Comparison of ENCODE assay signal across 13 cellular contexts in genomic region chr2:19851116-19851515, GRCh38. TPM values are rescaled to one million over a fixed set of nuclear protein-coding genes. Genes with fewer than 3 reads are reported as not detected.
DNase-seq lines count a peak whose midpoint lies in the region; FAIRE-seq and TF ChIP-seq lines count a peak whose summit lies in the region.
"Had no signal": no experiment of that assay in that cellular context is flagged by ENCODE, and none has a peak within 500 bp of the region (broad histone marks: within the 10 kb centered on the region; RNA-seq: fewer than 3 reads in every experiment).

No MANE protein-coding gene starts in this region.

- H3K79me1 ChIP-seq in H1 (ENCODE audit: low read depth, low read length) (no peaks in the 10 kb centered on the region), trophoblast cell (ENCODE audit: low read length) (no peaks in the 10 kb centered on the region)

- H2BK15ac ChIP-seq in H1 (ENCODE audit: low read length), result no peak overlapping the region

- H3K79me2 ChIP-seq in H1 (ENCODE audit: control insufficient read depth in 1 of 2, insufficient read depth in 2 of 2, low read length in 2 of 2) (no peaks in the 10 kb centered on the region), trophoblast cell (ENCODE audit: control insufficient read depth, insufficient read depth, low read length, poor library complexity) (no peaks in the 10 kb centered on the region)

- H3K18ac ChIP-seq in H1 (ENCODE audit: extremely low read depth, low read length) (peak overlapping the region; percentile 83; the same call in 1 of the 2 replicates), trophoblast cell (ENCODE audit: low read length) (no peak overlapping the region)

- H3K56ac ChIP-seq in H1 (replicated peaks; ENCODE audit: insufficient read length, low read depth, low read length), result no peak overlapping the region

- H2BK12ac ChIP-seq in H1 (ENCODE audit: low read depth, low read length) (no peak overlapping the region; the same call in 1 of the 2 replicates), trophoblast cell (ENCODE audit: low read length) (no peak overlapping the region)

- no peaks in the 10 kb centered on the region for H3K23me2 ChIP-seq in H1 (ENCODE audit: low read depth, low read length)

- H2BK20ac ChIP-seq in H1 (ENCODE audit: low read length), result peak overlapping the region; percentile 98; the same call in 1 of the 2 replicates

- H2AFZ ChIP-seq in H1 (ENCODE audit: low read length), result peak overlapping the region; percentile 87; the same call in 1 of the 2 replicates
- H2AFZ ChIP-seq in trophoblast cell (ENCODE audit: insufficient read depth, low read length, poor library complexity), result no peak overlapping the region

- H3K4me1 ChIP-seq in H1 (replicated peaks in 1 of 4; ENCODE audit: control insufficient read depth in 3 of 4, insufficient read depth in 4 of 4, low read length in 3 of 4) (peaks cover 0 to 4% (median 2%) of the 10 kb centered on the region in 4 experiments; a peak in 4 of 7 replicates), trophoblast cell (ENCODE audit: control insufficient read depth in 1 of 2, insufficient read depth in 2 of 2, low read length in 2 of 2) (peaks cover 0 to 5% of the 10 kb centered on the region in 2 experiments)

- H3K9me3 ChIP-seq in H1 (ENCODE audit: insufficient read depth in 2 of 2, low read depth in 1 of 2, low read length in 1 of 2) (no peaks in the 10 kb centered on the region), trophoblast cell (ENCODE audit: insufficient read depth, low read depth, low read length) (no peaks in the 10 kb centered on the region)

- H3K14ac ChIP-seq in H1 (ENCODE audit: insufficient read length) (no peak overlapping the region), trophoblast cell (ENCODE audit: low read length) (no peak overlapping the region)

- DNase-seq in GM12865 (ENCODE audit: low read depth), result no peak
- DNase-seq in M059J (ENCODE audit: low read depth), result peak; percentile 15
- peak in 1 of 2 experiments; percentile 56 for DNase-seq in H1 (ENCODE audit: low read depth in 1 of 2, low spot score in 2 of 2)
- DNase-seq in trophoblast cell, result peak; percentile 10 to 33
- no peak for DNase-seq in GOT3 (lab: John Stamatoyannopoulos, UW)
- DNase-seq in ureter (ENCODE audit: low spot score), result no peak
- DNase-seq in H4 (ENCODE audit: low spot score), result no peak
- DNase-seq: natural killer cell, NCI-H1694, T-helper 9 cell had no signal

- H3K27me3 ChIP-seq in H1 (replicated peaks in 1 of 4; ENCODE audit: control insufficient read depth in 3 of 4, extremely low read depth in 1 of 4, insufficient read depth in 3 of 4, low read length in 3 of 4), result no peaks in the 10 kb centered on the region; a peak in 1 of 7 replicates
- no peaks in the 10 kb centered on the region for H3K27me3 ChIP-seq in trophoblast cell (ENCODE audit: insufficient read depth, low read length)

- H4K20me1 ChIP-seq in H1 (replicated peaks in 1 of 2; ENCODE audit: control insufficient read depth in 1 of 2, insufficient read depth in 2 of 2, low read length in 2 of 2), result no peaks in the 10 kb centered on the region

- H4K91ac ChIP-seq in H1 (replicated peaks; ENCODE audit: insufficient read length, low read length), result peak overlapping the region; percentile 50
- H4K91ac ChIP-seq in trophoblast cell (ENCODE audit: low read depth, low read length), result peak overlapping the region; percentile 1

- H2AK5ac ChIP-seq in H1 (ENCODE audit: low read depth, low read length) (no peak overlapping the region), trophoblast cell (ENCODE audit: low read length) (no peak overlapping the region)

- TF ChIP-seq CTCF in GM12865 (IDR thresholded peaks at IDR 0.05; ENCODE audit: insufficient read depth, low read depth, low read length, missing control alignments) (peak; percentile 12), H1 (IDR thresholded peaks at IDR 0.05; ENCODE audit: control extremely low read depth in 1 of 3, insufficient read depth in 1 of 3, low read depth in 1 of 3, low read length in 3 of 3) (peak; percentile 57 to 76 (median 63))

- H2BK120ac ChIP-seq in H1 (replicated peaks; ENCODE audit: low read depth, low read length), result no peak overlapping the region
- H2BK120ac ChIP-seq in trophoblast cell (ENCODE audit: insufficient read depth, low read length, poor library complexity), result no peak overlapping the region

- H2BK5ac ChIP-seq in H1 (ENCODE audit: low read depth, low read length) (peak overlapping the region; percentile 74; the same call in 1 of the 2 replicates), trophoblast cell (ENCODE audit: low read depth, low read length, poor library complexity) (no peak overlapping the region)

- H3K4ac ChIP-seq in H1 (replicated peaks; ENCODE audit: insufficient read length, low read depth, low read length) (peak overlapping the region; percentile 30), trophoblast cell (ENCODE audit: low read depth, low read length) (no peak overlapping the region)

- no peak for TF ChIP-seq POLR2A in H1 (IDR thresholded peaks at IDR 0.05; ENCODE audit: control extremely low read depth in 1 of 2, low read depth in 2 of 2, low read length in 2 of 2)

- no peak for TF ChIP-seq EP300 in H1 (IDR thresholded peaks at IDR 0.05; ENCODE audit: borderline replicate concordance in 1 of 2, low read depth in 2 of 2, low read length in 2 of 2)

- H3K23ac ChIP-seq in H1 (ENCODE audit: insufficient read length) (no peak overlapping the region), trophoblast cell (ENCODE audit: low read length) (no peak overlapping the region)

- CTCF ChIA-PET in H1 (lab: Charles Lee; ENCODE audit: partially characterized antibody), result interaction anchor here (0.7 to 1.8 kb wide), 16 partner anchors 12 to 622 kb away, joined by 3 to 6 read pairs (median 4); no protein-coding TSS in a partner anchor

- H3K4me3 ChIP-seq in GM12865 (ENCODE audit: low read depth, low read length) (no peak overlapping the region), H1 (ENCODE audit: extremely low read depth in 1 of 4, insufficient read depth in 2 of 4, low read depth in 3 of 4, low read length in 4 of 4) (no peak overlapping the region), trophoblast cell (ENCODE audit: low read depth, low read length) (no peak overlapping the region)

- H3K27ac ChIP-seq in H1 (ENCODE audit: low read depth, low read length) (no peak overlapping the region), trophoblast cell (ENCODE audit: low read depth, low read length) (no peak overlapping the region)
- H3K27ac ChIP-seq: epithelial cell of prostate had no signal

- TF ChIP-seq RAD21 in H1 (IDR thresholded peaks at IDR 0.05 in 1 of 2, conservative IDR thresholded peaks at IDR 0.05 in 1 of 2; ENCODE audit: low read depth in 2 of 2, low read length in 2 of 2), result peak; percentile 40 to 53; a peak in 3 of 4 replicates

- H3K9ac ChIP-seq in H1 (replicated peaks in 1 of 4; ENCODE audit: extremely low read depth in 1 of 4, low read depth in 3 of 4, low read length in 3 of 4) (no peak overlapping the region), trophoblast cell (ENCODE audit: low read length) (no peak overlapping the region)

- 87% methylated on average over 5 of the region's 5 CpGs; no CpG with 5 or more reads in 1 of the 2 experiments for WGBS in H1 (ENCODE audit: extremely low coverage in 1 of 2, insufficient coverage in 1 of 2, insufficient read length in 1 of 2, insufficient replicate concordance in 2 of 2, low coverage in 1 of 2, low lambda C conversion rate in 2 of 2, missing lambda C conversion rate in 1 of 2), 2 experiments
- WGBS in trophoblast cell (ENCODE audit: extremely low coverage, insufficient coverage, insufficient read length), result no CpG with 5 or more reads among the region's 5 CpGs

- H4K8ac ChIP-seq in H1 (ENCODE audit: extremely low read depth, insufficient read depth, low read length) (no peak overlapping the region), trophoblast cell (ENCODE audit: low read depth, low read length) (no peak overlapping the region)

- FAIRE-seq in H1 (lab: Jason Lieb, UNC), result no peak
- FAIRE-seq: astrocyte, GM18507 had no signal

- no peak overlapping the region for H4K12ac ChIP-seq in trophoblast cell (ENCODE audit: low read depth, low read length)

- H3K4me2 ChIP-seq in H1 (ENCODE audit: insufficient read depth in 1 of 2, low read depth in 2 of 2, low read length in 2 of 2) (no peak overlapping the region), trophoblast cell (ENCODE audit: low read length) (no peak overlapping the region)

- POLR2A ChIA-PET in H1 (lab: Charles Lee; ENCODE audit: partially characterized antibody), result no interaction called here

- H3K36me3 ChIP-seq in H1 (ENCODE audit: control insufficient read depth in 2 of 4, insufficient read depth in 4 of 4, low read length in 3 of 4) (no peaks in the 10 kb centered on the region), trophoblast cell (ENCODE audit: control insufficient read depth in 1 of 2, insufficient read depth in 2 of 2, low read length in 2 of 2) (no peaks in the 10 kb centered on the region)

- H4K5ac ChIP-seq in H1 (ENCODE audit: insufficient read length, low read depth, low read length), result peak overlapping the region; percentile 30

TF ChIP-seq in H1, 55 proteins besides CTCF, POLR2A, EP300 and RAD21:
- TF ChIP-seq TBP (IDR thresholded peaks at IDR 0.05; ENCODE audit: low read depth, low read length) (no peak), YY1 (IDR thresholded peaks at IDR 0.05; ENCODE audit: low read depth, low read length) (no peak), CBX8 (IDR thresholded peaks at IDR 0.05; ENCODE audit: borderline replicate concordance, low read depth, low read length) (no peak), MAX (IDR thresholded peaks at IDR 0.05) (peak; percentile 56; the same call in 1 of the 2 replicates)

RNA-seq across cellular contexts. Expression of gene TTC32, which starts 50.7 kb away (rescaled TPM):
- total RNA-seq in M059J (2014; rRNA removed; shearing (Covaris generic)), result 2.4 and 7.4 TPM in 2 replicates
- 6.7 and 8.7 TPM in 2 replicates for total RNA-seq in H1 (2021; fragmentation: NEBNext Ultra II Directional; extraction: Animal tissue kit (Norgen Biotek cat#: 25700))
- 5.8 and 6.8 TPM in 2 replicates for polyA plus RNA-seq in H1 (2011; rRNA removed)
- polyA plus RNA-seq in H1 (2011; cell fraction: cytosol; rRNA removed), result 11.5 TPM
- polyA plus RNA-seq in H1 (2011; cell fraction: nucleus; rRNA removed), result 6.4 TPM
- polyA plus RNA-seq in H1 (2012, experiment 1 of 2), result 5.5 to 6.4 TPM (median 5.9 TPM) in 4 replicates
- polyA plus RNA-seq in H1 (2012, experiment 2 of 2), result 3.1 TPM
- 12.4 TPM for polyA plus RNA-seq in H1 (2013, experiment 1 of 2)
- polyA plus RNA-seq in H1 (2013, experiment 2 of 2), result 12.3 TPM
- 2.4 and 3.2 TPM in 2 replicates for polyA minus RNA-seq in H1 (2011; rRNA and poly(A)+ RNA removed)
- polyA minus RNA-seq in H1 (2011; cell fraction: cytosol; rRNA and poly(A)+ RNA removed), result 2.1 TPM
- 17.7 TPM for polyA minus RNA-seq in H1 (2011; cell fraction: nucleus; rRNA and poly(A)+ RNA removed)
- polyA plus RNA-seq in trophoblast cell (2013), result 6.6 and 8.6 TPM in 2 replicates
- total RNA-seq in ureter, result 19.3 TPM
- 2.0 and 3.5 TPM in 2 replicates for total RNA-seq in H4 (2014; rRNA removed; shearing (Covaris generic))

Comparison
In these comparisons a context has a peak if more than half of its experiments do, and no peak if none do; other contexts are left out.
1. DNase-seq: peak in M059J (single experiment) and trophoblast cell (2 of 2); none in GM12865 (single experiment), GOT3 (single experiment), ureter (single experiment) and H4 (single experiment).